Comparison of ENCODE assay signal across 1 cellular context in genomic region chr15:26674467-26674866, GRCh38.
TF ChIP-seq lines count a peak whose summit lies in the region.

No MANE protein-coding gene starts in this region.

TF ChIP-seq in WTC11, 78 proteins besides CTCF, POLR2A, EP300 and RAD21 (continued from another document):
- TF ChIP-seq AFF4 (CRISPR knock-in tag; IDR thresholded peaks at IDR 0.05; ENCODE audit: borderline replicate concordance) (no peak), ZNF138 (CRISPR knock-in tag; conservative IDR thresholded peaks at IDR 0.05) (no peak), ZNF396 (CRISPR knock-in tag; IDR thresholded peaks at IDR 0.05; ENCODE audit: borderline replicate concordance) (no peak)
TF ChIP-seq in WTC11: peak in this region for 0.
